Comparison of ENCODE assay signal across 11 cellular contexts in genomic region chr12:44525806-44526654, GRCh38.
"Had no signal": no experiment of that assay in that cellular context is flagged by ENCODE, and none has a peak within 500 bp of the region (broad histone marks: within the 10 kb centered on the region; RNA-seq: fewer than 3 reads in every experiment).

No MANE protein-coding gene starts in this region.

- H3K9me3 Mint-ChIP-seq: stimulated activated effector memory CD8-positive, alpha-beta T cell treated with anti-CD3 and anti-CD28 coated beads, Interleukin-12 subunit alpha, Interleukin-12 subunit beta, amount 100 ng/mL, for 72 hours; T-cell had no signal

- DNase-seq: activated CD4-positive, alpha-beta T cell treated with anti-CD3 and anti-CD28 coated beads for 48 hours; activated CD8-positive, alpha-beta memory T cell treated with anti-CD3 and anti-CD28 coated beads, Interleukin-2, amount 50 U/mL, for 48 hours; activated CD8-positive, alpha-beta T cell treated with anti-CD3 and anti-CD28 coated beads, Interleukin-2, amount 10 ng/mL, durations not matched to agents 7 days and 5 days; central memory CD4-positive, alpha-beta T cell; cortex of kidney; effector memory CD4-positive, alpha-beta T cell; gastrocnemius medialis; immature natural killer cell; T-cell; T1000 had no signal

- H3K4me1 Mint-ChIP-seq: immature natural killer cell; stimulated activated effector memory CD8-positive, alpha-beta T cell treated with anti-CD3 and anti-CD28 coated beads, Interleukin-12 subunit alpha, Interleukin-12 subunit beta, amount 100 ng/mL, for 72 hours; T-cell had no signal

- H3K4me3 Mint-ChIP-seq: activated CD8-positive, alpha-beta T cell treated with anti-CD3 and anti-CD28 coated beads, Interleukin-2, amount 10 ng/mL, durations not matched to agents 7 days and 5 days; immature natural killer cell; stimulated activated effector memory CD8-positive, alpha-beta T cell treated with anti-CD3 and anti-CD28 coated beads, Interleukin-12 subunit alpha, Interleukin-12 subunit beta, amount 100 ng/mL, for 72 hours; T-cell had no signal

- H3K36me3 Mint-ChIP-seq: stimulated activated effector memory CD8-positive, alpha-beta T cell treated with anti-CD3 and anti-CD28 coated beads, Interleukin-12 subunit alpha, Interleukin-12 subunit beta, amount 100 ng/mL, for 72 hours had no signal

- H3K27ac Mint-ChIP-seq: activated CD8-positive, alpha-beta T cell treated with anti-CD3 and anti-CD28 coated beads, Interleukin-2, amount 10 ng/mL, durations not matched to agents 7 days and 5 days; immature natural killer cell; stimulated activated effector memory CD8-positive, alpha-beta T cell treated with anti-CD3 and anti-CD28 coated beads, Interleukin-12 subunit alpha, Interleukin-12 subunit beta, amount 100 ng/mL, for 72 hours had no signal

- H3K27me3 Mint-ChIP-seq: T-cell had no signal
